Comparison of ENCODE assay signal across 8 cellular contexts in the genomic region with DNA sequence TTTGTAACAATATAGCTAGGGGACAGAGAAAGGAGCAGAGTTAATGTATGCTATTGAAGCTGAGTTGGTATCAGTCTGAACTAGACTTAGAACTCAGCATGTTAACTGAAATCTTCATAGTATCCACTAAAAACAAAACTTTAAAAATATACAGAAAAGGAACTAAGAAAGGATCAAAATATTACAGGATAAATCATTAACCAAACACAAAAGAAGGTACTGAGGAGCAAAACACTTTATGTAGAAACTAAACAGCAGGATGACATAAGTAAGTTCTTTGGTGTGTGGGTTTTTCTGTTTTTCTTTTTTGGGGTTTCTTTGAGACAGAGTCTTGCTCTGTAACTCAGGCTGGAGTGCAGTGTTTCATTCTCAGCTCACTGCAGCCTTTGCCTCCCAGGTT.
ATAC-seq lines count a peak whose summit lies in the region.

No MANE protein-coding gene starts in this region.

- peak; percentile 98 for ATAC-seq in GM18498 (IDR thresholded peaks at IDR 0.05; ENCODE audit: unreplicated experiment)
- peak; percentile 99 for ATAC-seq in GM18907 (IDR thresholded peaks at IDR 0.05; ENCODE audit: unreplicated experiment)
- ATAC-seq in GM19467 (IDR thresholded peaks at IDR 0.05; ENCODE audit: unreplicated experiment), result peak; percentile 94
- ATAC-seq in GM21717 (IDR thresholded peaks at IDR 0.05; ENCODE audit: unreplicated experiment), result peak; percentile 90
- ATAC-seq in HG02798 (IDR thresholded peaks at IDR 0.05; ENCODE audit: poor library complexity, unreplicated experiment), result peak; percentile 86
- ATAC-seq in HG03045 (IDR thresholded peaks at IDR 0.05; ENCODE audit: unreplicated experiment), result peak; percentile 95
- ATAC-seq in HG03280 (IDR thresholded peaks at IDR 0.05; ENCODE audit: unreplicated experiment), result peak; percentile 66
- peak; percentile 90 for ATAC-seq in HG03565 (IDR thresholded peaks at IDR 0.05; ENCODE audit: unreplicated experiment)

Comparison
In these comparisons a context has a peak if more than half of its experiments do, and no peak if none do; other contexts are left out.
1. Peak in every context shown above with its lines: ATAC-seq.